In genomic region chr22:21094911-21095772, GRCh38 we compare ENCODE assay signal across 19 cellular contexts. TPM values are rescaled to one million over a fixed set of nuclear protein-coding genes. Genes with fewer than 3 reads are reported as not detected.
DNase-seq lines count a peak whose midpoint lies in the region; ATAC-seq and TF ChIP-seq lines count a peak whose summit lies in the region.
"Had no signal": no experiment of that assay in that cellular context is flagged by ENCODE, and none has a peak within 500 bp of the region (broad histone marks: within the 10 kb centered on the region; RNA-seq: fewer than 3 reads in every experiment).

No MANE protein-coding gene starts in this region.

- ATAC-seq in SK-N-SH treated with all-trans-retinoic acid at 6 μM for 48 hours, result no peak
- ATAC-seq: CD8-positive, alpha-beta T cell had no signal

- H3K36me3 ChIP-seq in SK-N-SH (replicated peaks in 1 of 2; ENCODE audit: control insufficient read depth in 1 of 2, insufficient read depth in 2 of 2, low read length in 1 of 2), result no peaks in the 10 kb centered on the region
- no peaks in the 10 kb centered on the region for H3K36me3 ChIP-seq in esophagus muscularis mucosa
- H3K36me3 ChIP-seq: BLaER1, HAP-1 had no signal

- TF ChIP-seq CTCF in SK-N-SH (IDR thresholded peaks at IDR 0.05) (no peak), esophagus muscularis mucosa (IDR thresholded peaks at IDR 0.05) (no peak)

- no peaks in the 10 kb centered on the region for H3K9me2 ChIP-seq in SK-N-SH

- H3K27me3 ChIP-seq in SK-N-SH (ENCODE audit: insufficient read depth) (no peaks in the 10 kb centered on the region), esophagus muscularis mucosa (peaks cover 0 to 19% (median 0%) of the 10 kb centered on the region in 4 donors)
- H3K27me3 ChIP-seq: BLaER1 had no signal

- H3K4me1 ChIP-seq in SK-N-SH (ENCODE audit: control insufficient read depth in 1 of 2, insufficient read depth in 2 of 2, low read depth in 1 of 2, low read length in 1 of 2) (no peaks in the 10 kb centered on the region), esophagus muscularis mucosa (no peaks in the 10 kb centered on the region)
- H3K4me1 ChIP-seq: HAP-1 had no signal

- H3K9me3 ChIP-seq in SK-N-SH (no peaks in the 10 kb centered on the region), esophagus muscularis mucosa (no peaks in the 10 kb centered on the region)
- H3K9me3 ChIP-seq: BLaER1, Caco-2, HAP-1 had no signal

- H3K4me2 ChIP-seq in SK-N-SH, result no peak overlapping the region
- H3K4me2 ChIP-seq: BLaER1 had no signal

- no peak overlapping the region for H3K9ac ChIP-seq in SK-N-SH
- H3K9ac ChIP-seq: BLaER1 had no signal

- TF ChIP-seq EP300 in SK-N-SH (IDR thresholded peaks at IDR 0.05; ENCODE audit: borderline replicate concordance in 1 of 2, low read depth in 1 of 2, low read length in 1 of 2) (no peak), esophagus muscularis mucosa (IDR thresholded peaks at IDR 0.05) (no peak)

- DNase-seq in SK-N-SH (peak; percentile 52), NCI-H226 (peak; percentile 3), esophagus muscularis mucosa (ENCODE audit: extremely low spot score) (peak; percentile 60), caudate nucleus (lab: John Stamatoyannopoulos, UW) (no peak), dermis blood vessel endothelial cell (no peak), DMS114 treated with DMSO at 0.1 percent for 48 hours (lab: John Stamatoyannopoulos, UW; ENCODE audit: unreplicated experiment) (no peak)
- DNase-seq: Caco-2; CD4-positive, CD25-positive, alpha-beta regulatory T cell; CD8-positive, alpha-beta T cell; DMS79; GF-D8; GOT3; HFFc6 had no signal

- H4K20me1 ChIP-seq in SK-N-SH (ENCODE audit: insufficient read depth), result no peaks in the 10 kb centered on the region
- H4K20me1 ChIP-seq: BLaER1 had no signal

- POLR2A ChIA-PET in SK-N-SH (lab: Yijun Ruan, JAX), result no interaction called here

- H3K4me3 ChIP-seq in SK-N-SH (ENCODE audit: low read depth in 2 of 2, low read length in 1 of 2) (no peak overlapping the region), esophagus muscularis mucosa (no peak overlapping the region)
- H3K4me3 ChIP-seq: BLaER1, HAP-1 had no signal

- no peak for TF ChIP-seq POLR2A in esophagus muscularis mucosa (IDR thresholded peaks at IDR 0.05; ENCODE audit: low read depth)

- H3K79me2 ChIP-seq in SK-N-SH (ENCODE audit: insufficient read depth), result no peaks in the 10 kb centered on the region

- H2AFZ ChIP-seq in SK-N-SH (ENCODE audit: low read depth), result no peak overlapping the region

- intact Hi-C loops in esophagus muscularis mucosa (cut with DNase I), result no loop called here

- WGBS in SK-N-SH (ENCODE audit: low lambda C conversion rate), result 25% methylated on average over 5 of the region's 5 CpGs
- 75% methylated on average over 5 of the region's 5 CpGs for WGBS in esophagus muscularis mucosa

- H3K27ac ChIP-seq in SK-N-SH (ENCODE audit: low read depth in 2 of 2, low read length in 1 of 2), result no peak overlapping the region
- no peak overlapping the region for H3K27ac ChIP-seq in esophagus muscularis mucosa (replicated peaks in 1 of 4)
- H3K27ac ChIP-seq in caudate nucleus (ENCODE audit: low read depth, low read length), result no peak overlapping the region
- H3K27ac ChIP-seq: 22Rv1, BLaER1, C4-2B had no signal

- H3F3A ChIP-seq in SK-N-SH (replicated peaks; ENCODE audit: insufficient read depth), result no peaks in the 10 kb centered on the region

- CTCF ChIA-PET in SK-N-SH (lab: Yijun Ruan, JAX), result no interaction called here

- TF ChIP-seq RAD21 in SK-N-SH (IDR thresholded peaks at IDR 0.05; ENCODE audit: low read length), result no peak

TF ChIP-seq in SK-N-SH, 30 proteins besides CTCF, POLR2A, EP300 and RAD21:
- no peak for TF ChIP-seq USF1 (IDR thresholded peaks at IDR 0.05; ENCODE audit: borderline replicate concordance, low read depth)
- no peak for TF ChIP-seq RFX5 (IDR thresholded peaks at IDR 0.05; ENCODE audit: low read length)
- no peak for TF ChIP-seq TCF12 (IDR thresholded peaks at IDR 0.05)
- no peak for TF ChIP-seq JUND (IDR thresholded peaks at IDR 0.05)
- TF ChIP-seq MAX (IDR thresholded peaks at IDR 0.05; ENCODE audit: low read depth), result no peak
- no peak for TF ChIP-seq NRF1 (IDR thresholded peaks at IDR 0.05; ENCODE audit: low read depth, low read length)
- TF ChIP-seq TAF1 (IDR thresholded peaks at IDR 0.05; ENCODE audit: borderline replicate concordance, low read depth, low read length), result no peak
- TF ChIP-seq FOSL2 (IDR thresholded peaks at IDR 0.05; ENCODE audit: borderline replicate concordance, low read depth), result no peak
TF ChIP-seq in SK-N-SH: peak in this region for 0.

TF ChIP-seq in SK-N-SH treated with all-trans-retinoic acid at 6 μM for 48 hours, 23 proteins besides CTCF, POLR2A, EP300 and RAD21:
- TF ChIP-seq CSDC2 (CRISPR knock-in tag; IDR thresholded peaks at IDR 0.05) (no peak), ESRRG (CRISPR knock-in tag; IDR thresholded peaks at IDR 0.05) (no peak), PPARA (CRISPR knock-in tag; IDR thresholded peaks at IDR 0.05; ENCODE audit: borderline replicate concordance) (no peak), ZNF70 (CRISPR knock-in tag; IDR thresholded peaks at IDR 0.05) (no peak), ZC3H10 (CRISPR knock-in tag; IDR thresholded peaks at IDR 0.05) (no peak), TCF4 (CRISPR knock-in tag; IDR thresholded peaks at IDR 0.05; ENCODE audit: borderline replicate concordance) (no peak; the same call in 1 of the 2 replicates)

RNA-seq across cellular contexts. Expression of gene LRRC74B, which starts 49.4 kb away (rescaled TPM):
- 0.02 and 0.03 TPM in 2 replicates for polyA plus RNA-seq in SK-N-SH (2012; rRNA removed)
- polyA plus RNA-seq in SK-N-SH (2012; cell fraction: cytosol; rRNA removed), result not detected in 2 replicates
- 0.18 and 0.22 TPM in 2 replicates for polyA plus RNA-seq in SK-N-SH (2012; cell fraction: nucleus; rRNA removed)
- total RNA-seq in esophagus muscularis mucosa (not detected), dermis blood vessel endothelial cell (not detected in 2 replicates)
- total RNA-seq: Caco-2; CD8-positive, alpha-beta T cell; G401; HFFc6 had no signal
- polyA plus RNA-seq: CD4-positive, CD25-positive, alpha-beta regulatory T cell had no signal

Comparison
In these comparisons a context has a peak if more than half of its experiments do, and no peak if none do; other contexts are left out.
1. DNase-seq: peak in SK-N-SH (single experiment), NCI-H226 (single experiment) and esophagus muscularis mucosa (single experiment); none in caudate nucleus (0 of 61), dermis blood vessel endothelial cell (single experiment) and DMS114 treated with DMSO at 0.1 percent for 48 hours (single experiment).